Comparison of ENCODE assay signal across 20 cellular contexts in the genomic region with DNA sequence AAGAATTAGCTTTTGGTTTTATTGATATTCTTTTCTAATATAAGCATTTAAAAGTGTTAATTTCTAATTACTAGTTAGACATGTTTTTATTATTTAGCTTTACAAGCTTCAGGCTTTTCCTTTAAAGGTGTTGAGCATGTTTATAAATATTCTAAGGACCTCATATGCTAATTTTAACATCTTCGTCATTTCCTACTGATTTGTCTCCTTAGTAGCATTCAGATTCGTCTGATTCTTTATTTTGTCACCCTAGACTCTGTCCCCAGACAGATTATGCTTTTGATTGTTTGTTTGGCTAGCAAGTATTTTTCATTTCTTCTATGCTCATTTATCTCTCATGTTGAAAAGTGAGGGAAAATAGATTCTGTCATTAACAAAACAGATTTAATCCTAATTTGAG.
"Had no signal": no experiment of that assay in that cellular context is flagged by ENCODE, and none has a peak within 500 bp of the region (broad histone marks: within the 10 kb centered on the region; RNA-seq: fewer than 3 reads in every experiment).

No MANE protein-coding gene starts in this region.

- H3K27me3 ChIP-seq: brain microvascular endothelial cell, pancreas, uterus had no signal

- H3K4me1 Mint-ChIP-seq: activated B cell treated with CpG ODN at 0.5 μM for 24 hours, nephron had no signal

- DNase-seq: activated B cell treated with CpG ODN at 0.5 μM for 24 hours; activated CD4-positive, alpha-beta T cell treated with anti-CD3 and anti-CD28 coated beads for 36 hours; activated CD4-positive, alpha-beta T cell treated with anti-CD3 and anti-CD28 coated beads, Interleukin-2, amount 50 U/mL, for 4 hours; activated CD8-positive, alpha-beta memory T cell treated with anti-CD3 and anti-CD28 coated beads, Interleukin-2, amount 50 U/mL, for 48 hours; activated gamma-delta T cell treated with Interleukin-2 at 50 U/mL for 16 hours; activated T-cell treated with anti-CD3 and anti-CD28 coated beads, Interleukin-2, amount 50 U/mL, for 72 hours; aorta; brain microvascular endothelial cell; endodermal cell; pancreas; stimulated activated CD4-positive, alpha-beta T cell treated with anti-CD3 and anti-CD28 coated beads, Interleukin-2, amount 100 ng/mL, for 48 hours; stimulated activated CD8-positive, alpha-beta memory T cell treated with anti-CD3 and anti-CD28 coated beads, Interleukin-4, amount 100 ng/mL, for 48 hours; stimulated activated naive B cell treated with anti-CD40 and anti-IgM and Interleukin-4, amounts not matched to agents 10 μg/mL and 1 μg/mL and 100 μg/mL, for 72 hours; trophoblast cell; uterus had no signal

- ATAC-seq: activated CD4-positive, alpha-beta T cell treated with anti-CD3 and anti-CD28 coated beads for 36 hours; activated naive CD4-positive, alpha-beta T cell treated with anti-CD3 and anti-CD28 coated beads, Interleukin-2, amount 50 U/mL, for 72 hours; activated T-cell treated with anti-CD3 and anti-CD28 coated beads, Interleukin-2, amount 50 U/mL, for 72 hours; left lobe of liver; pancreas; sciatic nerve; stimulated activated naive B cell treated with anti-CD40 and anti-IgM and Interleukin-4, amounts not matched to agents 10 μg/mL and 1 μg/mL and 100 μg/mL, for 72 hours had no signal

- H3K4me1 ChIP-seq: uterus had no signal

- H3K36me3 ChIP-seq: uterus had no signal

- H3K27ac ChIP-seq: pancreas, uterus had no signal

- H3K4me3 Mint-ChIP-seq: activated B cell treated with CpG ODN at 0.5 μM for 24 hours; activated CD4-positive, alpha-beta T cell treated with anti-CD3 and anti-CD28 coated beads for 36 hours; activated T-cell treated with anti-CD3 and anti-CD28 coated beads, Interleukin-2, amount 50 U/mL, for 72 hours; endodermal cell; nephron; stimulated activated naive B cell treated with anti-CD40 and anti-IgM and Interleukin-4, amounts not matched to agents 10 μg/mL and 1 μg/mL and 100 μg/mL, for 72 hours had no signal

- H3K4me3 ChIP-seq: coronary artery, pancreas, uterus had no signal

- H3K27me3 Mint-ChIP-seq: activated B cell treated with CpG ODN at 0.5 μM for 24 hours; activated CD4-positive, alpha-beta T cell treated with anti-CD3 and anti-CD28 coated beads for 36 hours; stimulated activated naive B cell treated with anti-CD40 and anti-IgM and Interleukin-4, amounts not matched to agents 10 μg/mL and 1 μg/mL and 100 μg/mL, for 72 hours had no signal

- H3K9me3 ChIP-seq: pancreas, uterus had no signal

- H3K9me3 Mint-ChIP-seq: activated B cell treated with CpG ODN at 0.5 μM for 24 hours; activated naive CD4-positive, alpha-beta T cell treated with anti-CD3 and anti-CD28 coated beads, Interleukin-2, amount 50 U/mL, for 72 hours; activated T-cell treated with anti-CD3 and anti-CD28 coated beads, Interleukin-2, amount 50 U/mL, for 72 hours; endodermal cell; nephron; stimulated activated naive B cell treated with anti-CD40 and anti-IgM and Interleukin-4, amounts not matched to agents 10 μg/mL and 1 μg/mL and 100 μg/mL, for 72 hours had no signal

- H3K27ac Mint-ChIP-seq: activated B cell treated with CpG ODN at 0.5 μM for 24 hours; endodermal cell; nephron; stimulated activated naive B cell treated with anti-CD40 and anti-IgM and Interleukin-4, amounts not matched to agents 10 μg/mL and 1 μg/mL and 100 μg/mL, for 72 hours had no signal
